Comparison of ENCODE assay signal across 8 cellular contexts in genomic region chr5:123423278-123424149, GRCh38. TPM values are rescaled to one million over a fixed set of nuclear protein-coding genes. Genes with fewer than 3 reads are reported as not detected.
DNase-seq lines count a peak whose midpoint lies in the region; ATAC-seq and TF ChIP-seq lines count a peak whose summit lies in the region.

TSS of gene CEP120 (minus strand) at chr5:123423403. CDS start at chr5:123422998, 405 bp downstream.

- H3K79me2 ChIP-seq in DND-41 (ENCODE audit: insufficient read depth, low read length), result peaks cover 42% of the 10 kb centered on the region

- H3K27me3 ChIP-seq in DND-41 (ENCODE audit: insufficient read depth, low read length, poor library complexity), result no peaks in the 10 kb centered on the region
- H3K27me3 ChIP-seq in Peyer's patch, result no peaks in the 10 kb centered on the region
- no peaks in the 10 kb centered on the region for H3K27me3 ChIP-seq in esophagus muscularis mucosa
- no peaks in the 10 kb centered on the region for H3K27me3 ChIP-seq in muscle layer of duodenum (ENCODE audit: low read depth, low read length)

- intact Hi-C loops in esophagus muscularis mucosa (cut with DNase I), result loop anchor here (2.0 to 5.0 kb wide), 2 partner anchors 89 to 189 kb away; partner anchors contain the start of gene CSNK1G3

- under 1% methylated on average over 27 of the region's 47 CpGs for WGBS in esophagus muscularis mucosa

- TF ChIP-seq CTCF in DND-41 (IDR thresholded peaks at IDR 0.05; ENCODE audit: borderline replicate concordance, extremely low read depth, low read length, poor library complexity, severe bottlenecking), result peak; percentile 95
- TF ChIP-seq CTCF in Peyer's patch (IDR thresholded peaks at IDR 0.05), result peak; percentile 41 to 96 (median 84)
- peak; percentile 55 to 74 (median 67) for TF ChIP-seq CTCF in esophagus muscularis mucosa (IDR thresholded peaks at IDR 0.05)

- ATAC-seq in DND-41 (ENCODE audit: insufficient read depth, low read depth) (peak; percentile 97), GM21723 (IDR thresholded peaks at IDR 0.05; ENCODE audit: unreplicated experiment) (peak; percentile 99)

- H3K9ac ChIP-seq in DND-41 (ENCODE audit: low read depth, low read length), result peak within 1 kb of the TSS; percentile 84

- peak within 1 kb of the TSS; percentile 50 to 89 for H3K4me3 ChIP-seq in DND-41 (ENCODE audit: low read depth in 1 of 2, low read length in 2 of 2)
- H3K4me3 ChIP-seq in Peyer's patch, result peak within 1 kb of the TSS; percentile 73 to 91 (median 80)
- peak within 1 kb of the TSS; percentile 74 to 99 (median 84) for H3K4me3 ChIP-seq in esophagus muscularis mucosa
- H3K4me3 ChIP-seq in muscle layer of duodenum (ENCODE audit: low read depth in 1 of 2, low read length in 2 of 2), result peak within 1 kb of the TSS; percentile 91 to 97

- no peaks in the 10 kb centered on the region for H4K20me1 ChIP-seq in DND-41 (ENCODE audit: insufficient read depth, low read length)

- H3K4me1 ChIP-seq in DND-41 (ENCODE audit: insufficient read depth, low read length) (peaks cover 30% of the 10 kb centered on the region), Peyer's patch (peaks cover 0 to 15% (median 0%) of the 10 kb centered on the region in 4 donors), esophagus muscularis mucosa (peaks cover 18 to 29% (median 22%) of the 10 kb centered on the region in 4 donors), muscle layer of duodenum (ENCODE audit: control insufficient read depth in 1 of 2, insufficient read depth in 2 of 2, low read length in 2 of 2) (peaks cover 5 to 16% of the 10 kb centered on the region in 2 donors)

- DNase-seq in DND-41 (peak; percentile 97), KG1 (lab: John Stamatoyannopoulos, UW) (peak; percentile 67), Peyer's patch (peak; percentile 97 to 100 (median 98)), esophagus muscularis mucosa (ENCODE audit: extremely low spot score) (peak; percentile 99)
- peak; percentile 97 for DNase-seq in activated T-cell treated with anti-CD3 and anti-CD28 coated beads, Interleukin-2, amount 50 U/mL, for 48 hours
- DNase-seq in stimulated activated CD8-positive, alpha-beta memory T cell treated with anti-CD3 and anti-CD28 coated beads, Interleukin-7, amount 100 ng/mL, for 4 hours (ENCODE audit: low read depth in 2 of 2), result peak; percentile 96

- TF ChIP-seq EP300 in esophagus muscularis mucosa (IDR thresholded peaks at IDR 0.05), result no peak

- TF ChIP-seq POLR2A in Peyer's patch (IDR thresholded peaks at IDR 0.05), result peak; percentile 90 to 94
- TF ChIP-seq POLR2A in esophagus muscularis mucosa (IDR thresholded peaks at IDR 0.05; ENCODE audit: low read depth), result no peak

- H3K9me3 ChIP-seq in DND-41 (ENCODE audit: insufficient read depth, low read length, severe bottlenecking), result no peaks in the 10 kb centered on the region
- no peaks in the 10 kb centered on the region for H3K9me3 ChIP-seq in Peyer's patch
- no peaks in the 10 kb centered on the region for H3K9me3 ChIP-seq in esophagus muscularis mucosa
- H3K9me3 ChIP-seq in muscle layer of duodenum (ENCODE audit: control insufficient read depth in 1 of 2, low read length in 2 of 2), result no peaks in the 10 kb centered on the region

- H3K36me3 ChIP-seq in DND-41 (ENCODE audit: insufficient read depth, low read length), result no peaks in the 10 kb centered on the region
- no peaks in the 10 kb centered on the region for H3K36me3 ChIP-seq in Peyer's patch
- H3K36me3 ChIP-seq in esophagus muscularis mucosa, result no peaks in the 10 kb centered on the region
- peaks cover 0 to 4% of the 10 kb centered on the region in 2 donors for H3K36me3 ChIP-seq in muscle layer of duodenum (ENCODE audit: control insufficient read depth in 1 of 2, insufficient read depth in 2 of 2, low read length in 2 of 2)

- H3K27ac ChIP-seq in DND-41 (ENCODE audit: low read length), result peak within 1 kb of the TSS; percentile 86
- peak within 1 kb of the TSS; percentile 89 to 93 (median 92) for H3K27ac ChIP-seq in Peyer's patch
- H3K27ac ChIP-seq in esophagus muscularis mucosa (replicated peaks in 1 of 4), result peak within 1 kb of the TSS; percentile 86 to 98 (median 90)
- peak within 1 kb of the TSS; percentile 95 for H3K27ac ChIP-seq in muscle layer of duodenum (ENCODE audit: low read length)

- peak within 1 kb of the TSS; percentile 96 for H2AFZ ChIP-seq in DND-41 (ENCODE audit: low read depth, low read length)

- peak within 1 kb of the TSS; percentile 80 for H3K4me2 ChIP-seq in DND-41 (ENCODE audit: insufficient read depth, low read length)

RNA-seq across cellular contexts. Expression of gene CEP120, which starts in this region (rescaled TPM):
- total RNA-seq in Peyer's patch, result 10 to 100 TPM; 10.5 to 47.9 (median 24.2) TPM
- 10 to 100 TPM; 14.3 to 24.1 (median 15.8) TPM for total RNA-seq in esophagus muscularis mucosa

Comparison
In these comparisons a context has a peak if more than half of its experiments do, and no peak if none do; other contexts are left out.
1. Peak in every context shown above with its lines: DNase-seq, ATAC-seq, H3K4me3 ChIP-seq and H3K27ac ChIP-seq.